8 cellular contexts compared by ENCODE assay signal in genomic region chr10:114821915-114822770, GRCh38. TPM values are rescaled to one million over a fixed set of nuclear protein-coding genes. Genes with fewer than 3 reads are reported as not detected.
DNase-seq lines count a peak whose midpoint lies in the region; ATAC-seq and TF ChIP-seq lines count a peak whose summit lies in the region.

No MANE protein-coding gene starts in this region.

- no peaks in the 10 kb centered on the region for H3K9me3 ChIP-seq in PC-3 (ENCODE audit: low read length)
- H3K9me3 ChIP-seq in cardiac muscle cell (ENCODE audit: low read depth) = no peaks in the 10 kb centered on the region
- H3K9me3 ChIP-seq in parathyroid adenoma (ENCODE audit: control insufficient read depth, low read length) = no peaks in the 10 kb centered on the region

- CTCF ChIA-PET in PC-3 (lab: Charles Lee) = interaction anchor here (0.5 to 1.4 kb wide), 4 partner anchors 50 to 351 kb away, joined by 3 to 5 read pairs (median 4); no protein-coding TSS in a partner anchor

- TSS peak; percentile 95 for BruUV-seq in PC-3 (replicated peaks; lab: Mats Ljungman, UMichigan)

- H3K4me3 ChIP-seq in ACC112 (ENCODE audit: low read depth, low read length) (peak overlapping the region; percentile 84), PC-3 (ENCODE audit: low read length) (peak overlapping the region; percentile 99), cardiac muscle cell (peak overlapping the region; percentile 99), parathyroid adenoma (ENCODE audit: low read depth, low read length) (peak overlapping the region; percentile 69)

- H3K36me3 Mint-ChIP-seq in activated naive CD8-positive, alpha-beta T cell treated with anti-CD3 and anti-CD28 coated beads, Interleukin-2, amount 10 ng/mL, durations not matched to agents 7 days and 5 days = peaks cover 13% of the 10 kb centered on the region

- peaks cover 54% of the 10 kb centered on the region for H3K79me2 ChIP-seq in ACC112 (ENCODE audit: control insufficient read depth, insufficient read depth, low read length, unreplicated experiment)
- H3K79me2 ChIP-seq in PC-3 (ENCODE audit: low read length) = peaks cover 50% of the 10 kb centered on the region
- H3K79me2 ChIP-seq in parathyroid adenoma = peaks cover 32% of the 10 kb centered on the region

- no peaks in the 10 kb centered on the region for H4K20me1 ChIP-seq in PC-3 (ENCODE audit: low read length)

- no peaks in the 10 kb centered on the region for H3K27me3 ChIP-seq in ACC112 (ENCODE audit: insufficient read depth, low read length)
- no peaks in the 10 kb centered on the region for H3K27me3 ChIP-seq in PC-3 (ENCODE audit: low read length)
- H3K27me3 ChIP-seq in cardiac muscle cell = no peaks in the 10 kb centered on the region
- no peaks in the 10 kb centered on the region for H3K27me3 ChIP-seq in parathyroid adenoma (ENCODE audit: control insufficient read depth, insufficient read depth, low read length)

- H3K9ac ChIP-seq in PC-3 (ENCODE audit: low read length) (peak overlapping the region; percentile 88), parathyroid adenoma (peak overlapping the region; percentile 68)

- no peaks in the 10 kb centered on the region for H3K9me2 ChIP-seq in PC-3 (replicated peaks; ENCODE audit: low read length)

- no peaks in the 10 kb centered on the region for H3K9me3 Mint-ChIP-seq in activated naive CD8-positive, alpha-beta T cell treated with anti-CD3 and anti-CD28 coated beads, Interleukin-2, amount 10 ng/mL, durations not matched to agents 7 days and 5 days

- peaks cover 33% of the 10 kb centered on the region for H3K4me1 ChIP-seq in ACC112 (ENCODE audit: control insufficient read depth, insufficient read depth, low read length, unreplicated experiment)
- peaks cover 25% of the 10 kb centered on the region for H3K4me1 ChIP-seq in PC-3 (ENCODE audit: insufficient read depth, low read length)
- peaks cover 19% of the 10 kb centered on the region for H3K4me1 ChIP-seq in cardiac muscle cell (ENCODE audit: low read depth)
- peaks cover 6% of the 10 kb centered on the region for H3K4me1 ChIP-seq in parathyroid adenoma

- POLR2A ChIA-PET in PC-3 (lab: Charles Lee; ENCODE audit: unreplicated experiment) = no interaction called here
- POLR2A ChIA-PET in activated naive CD8-positive, alpha-beta T cell treated with anti-CD3 and anti-CD28 coated beads, Interleukin-2, amount 10 ng/mL, durations not matched to agents 7 days and 5 days (lab: Charles Lee) = interaction anchor here (0.8 to 3.5 kb wide), 13 partner anchors 11 to 648 kb away, joined by 3 to 23 read pairs (median 4); partner anchors contain the start of gene CCDC186

- ATAC-seq in GM18508 (IDR thresholded peaks at IDR 0.05; ENCODE audit: insufficient read depth, unreplicated experiment) (peak; percentile 26), HG02973 (IDR thresholded peaks at IDR 0.05; ENCODE audit: unreplicated experiment) (peak; percentile 24), PC-3 (peak; percentile 50)
- ATAC-seq in activated naive CD8-positive, alpha-beta T cell treated with anti-CD3 and anti-CD28 coated beads, Interleukin-2, amount 10 ng/mL, durations not matched to agents 7 days and 5 days (ENCODE audit: low read depth) = peak; percentile 66

- H3K27ac ChIP-seq in ACC112 (ENCODE audit: low read depth, low read length) = peak overlapping the region; percentile 98
- peak overlapping the region; percentile 79 for H3K27ac ChIP-seq in PC-3 (ENCODE audit: low read length)
- peak overlapping the region; percentile 100 for H3K27ac ChIP-seq in cardiac muscle cell
- peak overlapping the region; percentile 85 for H3K27ac ChIP-seq in parathyroid adenoma

- peak overlapping the region; percentile 92 for H3K27ac Mint-ChIP-seq in activated naive CD8-positive, alpha-beta T cell treated with anti-CD3 and anti-CD28 coated beads, Interleukin-2, amount 10 ng/mL, durations not matched to agents 7 days and 5 days

- no peaks in the 10 kb centered on the region for H3F3A ChIP-seq in PC-3 (ENCODE audit: low read length, unreplicated experiment)

- H3K4me3 Mint-ChIP-seq in activated naive CD8-positive, alpha-beta T cell treated with anti-CD3 and anti-CD28 coated beads, Interleukin-2, amount 10 ng/mL, durations not matched to agents 7 days and 5 days = peak overlapping the region; percentile 92

- TF ChIP-seq CTCF in PC-3 (conservative IDR thresholded peaks at IDR 0.05; ENCODE audit: low read depth, low read length) (no peak), cardiac muscle cell (IDR thresholded peaks at IDR 0.05; ENCODE audit: low read depth, low read length) (no peak), parathyroid adenoma (IDR thresholded peaks at IDR 0.05) (no peak)

- peaks cover 15% of the 10 kb centered on the region for H3K4me1 Mint-ChIP-seq in activated naive CD8-positive, alpha-beta T cell treated with anti-CD3 and anti-CD28 coated beads, Interleukin-2, amount 10 ng/mL, durations not matched to agents 7 days and 5 days

- peak; percentile 13 for DNase-seq in PC-3
- no peak for DNase-seq in activated naive CD8-positive, alpha-beta T cell treated with anti-CD3 and anti-CD28 coated beads, Interleukin-2, amount 10 ng/mL, durations not matched to agents 7 days and 5 days
- peak; percentile 62 to 70 for DNase-seq in cardiac muscle cell (ENCODE audit: low read depth in 1 of 2, low spot score in 1 of 2)
- no peak for DNase-seq in NCI-H1436 (lab: John Stamatoyannopoulos, UW)

- no peaks in the 10 kb centered on the region; the same call in 1 of the 2 replicates for H3K36me3 ChIP-seq in ACC112 (ENCODE audit: insufficient read depth, low read length)
- no peaks in the 10 kb centered on the region for H3K36me3 ChIP-seq in PC-3 (ENCODE audit: low read depth, low read length)
- no peaks in the 10 kb centered on the region for H3K36me3 ChIP-seq in cardiac muscle cell
- no peaks in the 10 kb centered on the region for H3K36me3 ChIP-seq in parathyroid adenoma (ENCODE audit: control insufficient read depth, insufficient read depth, low read length)

- peak overlapping the region; percentile 6 for H2AFZ ChIP-seq in ACC112 (ENCODE audit: low read length, unreplicated experiment)
- H2AFZ ChIP-seq in PC-3 (ENCODE audit: low read length) = peak overlapping the region; percentile 76
- peak overlapping the region; percentile 89 for H2AFZ ChIP-seq in parathyroid adenoma

- peaks cover 22% of the 10 kb centered on the region for H3K27me3 Mint-ChIP-seq in activated naive CD8-positive, alpha-beta T cell treated with anti-CD3 and anti-CD28 coated beads, Interleukin-2, amount 10 ng/mL, durations not matched to agents 7 days and 5 days

- intact Hi-C loops in PC-3 (cut with micrococcal nuclease) = loop anchor here (2.0 to 5.0 kb wide), 2 partner anchors 35 to 41 kb away; no protein-coding TSS in a partner anchor

- H3K4me2 ChIP-seq in PC-3 (ENCODE audit: low read length) (peak overlapping the region; percentile 96), parathyroid adenoma (ENCODE audit: low read length) (peak overlapping the region; percentile 95)

RNA-seq across cellular contexts. Expression of gene FHIP2A, which starts 0.6 kb away (rescaled TPM):
- total RNA-seq in PC-3 (2014; rRNA removed) (3.7 and 4.6 TPM in 2 replicates), cardiac muscle cell (37.5 and 49.4 TPM in 2 replicates)
- total RNA-seq in activated naive CD8-positive, alpha-beta T cell treated with anti-CD3 and anti-CD28 coated beads, Interleukin-2, amount 10 ng/mL, durations not matched to agents 7 days and 5 days = 10 to 100 TPM; 26.4 to 29.7 TPM
- 14.8 and 37.8 TPM in 2 replicates for polyA plus RNA-seq in cardiac muscle cell

Comparison
In these comparisons a context has a peak if more than half of its experiments do, and no peak if none do; other contexts are left out.
1. H2AFZ ChIP-seq: peak in every context shown above with its lines; median percentile 89 in parathyroid adenoma; 76 in PC-3; 6 in ACC112.
2. DNase-seq: peak in PC-3 (single experiment) and cardiac muscle cell (2 of 2); none in activated naive CD8-positive, alpha-beta T cell treated with anti-CD3 and anti-CD28 coated beads, Interleukin-2, amount 10 ng/mL, durations not matched to agents 7 days and 5 days (single experiment) and NCI-H1436 (single experiment).
3. Peak in every context shown above with its lines, with median percentiles within 50 percentile points of each other: H3K27ac ChIP-seq, H3K4me3 ChIP-seq and ATAC-seq.